ENCODE assay signal across 8 cellular contexts in genomic region chr16:84044108-84044488, GRCh38. TPM values are rescaled to one million over a fixed set of nuclear protein-coding genes. Genes with fewer than 3 reads are reported as not detected.
DNase-seq lines count a peak whose midpoint lies in the region; ATAC-seq, FAIRE-seq and TF ChIP-seq lines count a peak whose summit lies in the region.

No MANE protein-coding gene starts in this region.

- peak; percentile 31 for FAIRE-seq in GM12878 (lab: Jason Lieb, UNC)

- CTCF ChIA-PET in GM12878 (lab: Yijun Ruan, JAX), result interaction anchor here (1.5 kb wide), 1 partner anchor 17 kb away, joined by 3 read pairs; no protein-coding TSS in a partner anchor
- CTCF ChIA-PET in activated CD4-positive, alpha-beta memory T cell treated with anti-CD3 and anti-CD28 coated beads, Interleukin-2, amount 10 ng/mL, durations not matched to agents 7 days and 5 days (lab: Charles Lee), result interaction anchor here (1.6 kb wide), 1 partner anchor 87 kb away, joined by 3 read pairs; no protein-coding TSS in a partner anchor

- DNase-seq in Daoy (ENCODE audit: low read depth) (peak; percentile 30), GM12878 (ENCODE audit: low read depth, low spot score) (no peak), mucosa of descending colon (peak in 2 of 3 donors; percentile 12 to 30), ureter (ENCODE audit: low spot score) (no peak), COR-L47 (lab: John Stamatoyannopoulos, UW) (no peak)
- no peak for DNase-seq in activated CD4-positive, alpha-beta memory T cell treated with anti-CD3 and anti-CD28 coated beads, Interleukin-2, amount 10 ng/mL, durations not matched to agents 7 days and 5 days
- no peak for DNase-seq in activated CD8-positive, alpha-beta memory T cell treated with anti-CD3 and anti-CD28 coated beads, Interleukin-2, amount 50 U/mL, for 4 hours

- SMC1A ChIA-PET in GM12878 (lab: Charles Lee; ENCODE audit: uncharacterized antibody, unreplicated experiment), result no interaction called here

- no peak overlapping the region for H3K4me2 ChIP-seq in GM12878 (ENCODE audit: control insufficient read depth, insufficient read depth)

- H2AFZ ChIP-seq in GM12878 (ENCODE audit: control insufficient read depth, low read depth, low read length), result no peak overlapping the region

- H3K36me3 Mint-ChIP-seq in activated CD4-positive, alpha-beta memory T cell treated with anti-CD3 and anti-CD28 coated beads, Interleukin-2, amount 10 ng/mL, durations not matched to agents 7 days and 5 days (ENCODE audit: low read depth), result no peaks in the 10 kb centered on the region

- no peak overlapping the region for H3K4me3 Mint-ChIP-seq in activated CD4-positive, alpha-beta memory T cell treated with anti-CD3 and anti-CD28 coated beads, Interleukin-2, amount 10 ng/mL, durations not matched to agents 7 days and 5 days

- TF ChIP-seq POLR2A in GM12878 (IDR thresholded peaks at IDR 0.05; ENCODE audit: low read depth, low read length), result no peak

- peak; percentile 52 for TF ChIP-seq RAD21 in Ishikawa (IDR thresholded peaks at IDR 0.05; ENCODE audit: low read depth)
- TF ChIP-seq RAD21 in GM12878 (IDR thresholded peaks at IDR 0.05; ENCODE audit: insufficient read depth, low read depth, low read length), result 0 out of 2 replicates have a peak, but pooled peaks have one; percentile 7

- ATAC-seq in GM12878 (peak; percentile 55), mucosa of descending colon (no peak)

- in situ Hi-C loops in GM12878 (cut with MboI), result no loop called here

- POLR2A ChIA-PET in GM12878 (lab: Charles Lee), result no interaction called here
- POLR2A ChIA-PET in activated CD4-positive, alpha-beta memory T cell treated with anti-CD3 and anti-CD28 coated beads, Interleukin-2, amount 10 ng/mL, durations not matched to agents 7 days and 5 days (lab: Charles Lee), result no interaction called here

- H3K27ac Mint-ChIP-seq in activated CD4-positive, alpha-beta memory T cell treated with anti-CD3 and anti-CD28 coated beads, Interleukin-2, amount 10 ng/mL, durations not matched to agents 7 days and 5 days, result no peak overlapping the region

- H3K4me3 ChIP-seq in GM12878 (no peak overlapping the region), mucosa of descending colon (no peak overlapping the region)

- TF ChIP-seq EP300 in Ishikawa (IDR thresholded peaks at IDR 0.05; ENCODE audit: borderline replicate concordance) (no peak), GM12878 (IDR thresholded peaks at IDR 0.05; ENCODE audit: borderline replicate concordance in 1 of 2, control insufficient read depth in 1 of 2, low read depth in 2 of 2, low read length in 2 of 2) (no peak)

- RAD21 ChIA-PET in GM12878 (lab: Charles Lee; ENCODE audit: unreplicated experiment), result no interaction called here

- H3K9ac ChIP-seq in GM12878 (ENCODE audit: control insufficient read depth, insufficient read depth, low read length), result no peak overlapping the region

- TF ChIP-seq CTCF in GM12878 (IDR thresholded peaks at IDR 0.05 in 2 of 3, conservative IDR thresholded peaks at IDR 0.05 in 1 of 3; ENCODE audit: control insufficient read depth in 2 of 3, extremely low read depth in 1 of 3, insufficient read depth in 1 of 3, low read depth in 3 of 3, low read length in 3 of 3) (peak in 2 of 3 experiments; percentile 19 to 26; a peak in 2 of 6 replicates), mucosa of descending colon (IDR thresholded peaks at IDR 0.05) (no peak)

- BruUV-seq in GM12878 (replicated peaks; lab: Mats Ljungman, UMichigan), result no TSS peak

- H3K27ac ChIP-seq in GM12878 (ENCODE audit: control insufficient read depth, insufficient read depth), result no peak overlapping the region

- 17% methylated on average over 5 of the region's 5 CpGs for WGBS in GM12878 (ENCODE audit: insufficient coverage, insufficient replicate concordance, low lambda C conversion rate, missing lambda C conversion rate)

- H3K9me3 Mint-ChIP-seq in activated CD4-positive, alpha-beta memory T cell treated with anti-CD3 and anti-CD28 coated beads, Interleukin-2, amount 10 ng/mL, durations not matched to agents 7 days and 5 days, result no peaks in the 10 kb centered on the region

- intact Hi-C loops in GM12878 (cut with micrococcal nuclease; ENCODE audit: unreplicated experiment) (no loop called here), mucosa of descending colon (cut with DNase I, micrococcal nuclease) (no loop called here)

- no peaks in the 10 kb centered on the region for H3K4me1 ChIP-seq in GM12878 (ENCODE audit: control insufficient read depth, insufficient read depth, low read length)
- H3K4me1 ChIP-seq in mucosa of descending colon (ENCODE audit: low read depth), result no peaks in the 10 kb centered on the region

- no peaks in the 10 kb centered on the region for H3K36me3 ChIP-seq in GM12878 (ENCODE audit: control insufficient read depth in 2 of 2, insufficient read depth in 2 of 2, low read length in 1 of 2)
- no peaks in the 10 kb centered on the region for H3K36me3 ChIP-seq in mucosa of descending colon (ENCODE audit: low read depth)

- H3K9me3 ChIP-seq in GM12878 (replicated peaks; ENCODE audit: control insufficient read depth, insufficient read depth, low read length) (no peaks in the 10 kb centered on the region), mucosa of descending colon (no peaks in the 10 kb centered on the region)

- no peaks in the 10 kb centered on the region for H4K20me1 ChIP-seq in GM12878 (ENCODE audit: control insufficient read depth, insufficient read depth)

- no peaks in the 10 kb centered on the region for H3K79me2 ChIP-seq in GM12878 (ENCODE audit: control insufficient read depth, insufficient read depth, low read length)

- H3K27me3 ChIP-seq in GM12878 (replicated peaks in 1 of 2; ENCODE audit: control insufficient read depth in 2 of 2, insufficient read depth in 2 of 2, low read length in 1 of 2), result no peaks in the 10 kb centered on the region; a peak in 3 of 4 replicates

- peaks cover 15% of the 10 kb centered on the region for H3K27me3 Mint-ChIP-seq in activated CD4-positive, alpha-beta memory T cell treated with anti-CD3 and anti-CD28 coated beads, Interleukin-2, amount 10 ng/mL, durations not matched to agents 7 days and 5 days

- no peaks in the 10 kb centered on the region for H3K4me1 Mint-ChIP-seq in activated CD4-positive, alpha-beta memory T cell treated with anti-CD3 and anti-CD28 coated beads, Interleukin-2, amount 10 ng/mL, durations not matched to agents 7 days and 5 days

TF ChIP-seq in Ishikawa, 13 proteins besides CTCF, POLR2A, EP300 and RAD21 (continues in another document):
- TF ChIP-seq YY1 (IDR thresholded peaks at IDR 0.05; ENCODE audit: low read depth) (no peak), NFIC (IDR thresholded peaks at IDR 0.05) (no peak), MAX (IDR thresholded peaks at IDR 0.05) (no peak), CEBPB (IDR thresholded peaks at IDR 0.05) (no peak), USF1 (IDR thresholded peaks at IDR 0.05) (no peak), TCF12 (IDR thresholded peaks at IDR 0.05; ENCODE audit: low read depth) (no peak), FOXM1 (IDR thresholded peaks at IDR 0.05; ENCODE audit: borderline replicate concordance, low read depth) (no peak)

TF ChIP-seq in GM12878, 131 proteins besides CTCF, POLR2A, EP300 and RAD21:
- TF ChIP-seq ZBTB11 (CRISPR knock-in tag; IDR thresholded peaks at IDR 0.05), result no peak
- TF ChIP-seq RB1 (IDR thresholded peaks at IDR 0.05; ENCODE audit: borderline replicate concordance), result no peak
- TF ChIP-seq SMC3 (IDR thresholded peaks at IDR 0.05; ENCODE audit: borderline replicate concordance, low read length), result peak; percentile 23; the same call in 1 of the 2 replicates

RNA-seq across cellular contexts. Expression of gene SLC38A8, which starts 1.5 kb away (rescaled TPM):
- total RNA-seq in Daoy (2014; rRNA removed; shearing (Covaris generic)), result not detected in 2 replicates
- not detected in 2 replicates for total RNA-seq in GM12878 (2013; cell fraction: nucleolus; rRNA removed)
- not detected in 2 replicates for total RNA-seq in GM12878 (2014; rRNA removed)
- total RNA-seq in GM12878 (2014; rRNA removed; fragmentation: Illumina TruSeq; extraction: Trizol), result not detected in 2 replicates
- not detected in 2 replicates for total RNA-seq in GM12878 (2021)
- polyA plus RNA-seq in GM12878 (2011; ENCODE audit: low read depth), result not detected
- not detected in 2 replicates for polyA plus RNA-seq in GM12878 (2011; rRNA removed)
- polyA plus RNA-seq in GM12878 (2011; cell fraction: cytosol; rRNA removed), result not detected in 2 replicates
- not detected in 2 replicates for polyA plus RNA-seq in GM12878 (2011; cell fraction: nucleus; rRNA removed)
- not detected in 2 replicates for polyA plus RNA-seq in GM12878 (2012)
- not detected in 2 replicates for polyA plus RNA-seq in GM12878 (2014; fragmentation: Illumina TruSeq; extraction: Trizol)
- polyA plus RNA-seq in GM12878 (2014; fragmentation: Nextera tagmentation; extraction: Ambion mirVana), result not detected
- polyA plus RNA-seq in GM12878 (2014; rRNA removed), result not detected in 2 replicates
- polyA plus RNA-seq in GM12878 (2016; fragmentation: Nextera tagmentation; extraction: Ambion mirVana), result not detected
- polyA minus RNA-seq in GM12878 (2011; rRNA and poly(A)+ RNA removed), result not detected in 2 replicates
- polyA minus RNA-seq in GM12878 (2011; cell fraction: cytosol; rRNA and poly(A)+ RNA removed), result not detected in 2 replicates
- polyA minus RNA-seq in GM12878 (2011; cell fraction: nucleus; rRNA and poly(A)+ RNA removed), result not detected in 2 replicates
- total RNA-seq in mucosa of descending colon, result not detected
- total RNA-seq in activated CD4-positive, alpha-beta memory T cell treated with anti-CD3 and anti-CD28 coated beads, Interleukin-2, amount 10 ng/mL, durations not matched to agents 7 days and 5 days, result not detected
- total RNA-seq in ureter, result not detected

Comparison
In these comparisons a context has a peak if more than half of its experiments do, and no peak if none do; other contexts are left out.
1. DNase-seq: peak in Daoy (single experiment) and mucosa of descending colon (2 of 3); none in GM12878 (single experiment), activated CD4-positive, alpha-beta memory T cell treated with anti-CD3 and anti-CD28 coated beads, Interleukin-2, amount 10 ng/mL, durations not matched to agents 7 days and 5 days (single experiment), activated CD8-positive, alpha-beta memory T cell treated with anti-CD3 and anti-CD28 coated beads, Interleukin-2, amount 50 U/mL, for 4 hours (single experiment), ureter (single experiment) and COR-L47 (single experiment).